In genomic region chr19:55088543-55089265, GRCh38 we compare ENCODE assay signal across 8 cellular contexts. TPM values are rescaled to one million over a fixed set of nuclear protein-coding genes. Genes with fewer than 3 reads are reported as not detected.
DNase-seq lines count a peak whose midpoint lies in the region; ATAC-seq and TF ChIP-seq lines count a peak whose summit lies in the region.

No MANE protein-coding gene starts in this region.

- H3K4me3 ChIP-seq in colonic mucosa (no peak overlapping the region), lower lobe of right lung (no peak overlapping the region)

- peaks cover 20% of the 10 kb centered on the region for H3K4me1 Mint-ChIP-seq in activated CD4-positive, alpha-beta T cell treated with anti-CD3 and anti-CD28 coated beads, Interleukin-2, amount 10 ng/mL, durations not matched to agents 24 days and 14 days

- peak; percentile 35 to 54 for ATAC-seq in lower lobe of right lung
- no peak for ATAC-seq in HG02981 (IDR thresholded peaks at IDR 0.05; ENCODE audit: unreplicated experiment)

- peak overlapping the region; percentile 36 for H3K27ac Mint-ChIP-seq in activated CD4-positive, alpha-beta T cell treated with anti-CD3 and anti-CD28 coated beads, Interleukin-2, amount 10 ng/mL, durations not matched to agents 24 days and 14 days

- no peaks in the 10 kb centered on the region for H3K9me3 Mint-ChIP-seq in activated CD4-positive, alpha-beta T cell treated with anti-CD3 and anti-CD28 coated beads, Interleukin-2, amount 10 ng/mL, durations not matched to agents 24 days and 14 days

- intact Hi-C loops in activated CD4-positive, alpha-beta T cell treated with anti-CD3 and anti-CD28 coated beads, Interleukin-2, amount 10 ng/mL, durations not matched to agents 24 days and 14 days (cut with micrococcal nuclease), result no loop called here
- intact Hi-C loops in colonic mucosa (cut with DNase I) (no loop called here), lower lobe of right lung (cut with DNase I) (no loop called here)

- peaks cover 4% of the 10 kb centered on the region for H3K27me3 ChIP-seq in colonic mucosa
- peaks cover 25% of the 10 kb centered on the region for H3K27me3 ChIP-seq in lower lobe of right lung (ENCODE audit: low read depth)

- H3K27me3 Mint-ChIP-seq in activated CD4-positive, alpha-beta T cell treated with anti-CD3 and anti-CD28 coated beads, Interleukin-2, amount 10 ng/mL, durations not matched to agents 24 days and 14 days, result peaks cover 37% of the 10 kb centered on the region

- no peak overlapping the region for H3K27ac ChIP-seq in colonic mucosa
- H3K27ac ChIP-seq in lower lobe of right lung, result no peak overlapping the region

- H3K9ac ChIP-seq in colonic mucosa (ENCODE audit: low read depth in 2 of 2, low read length in 2 of 2), result no peak overlapping the region

- peak overlapping the region; percentile 68 for H3K4me3 Mint-ChIP-seq in activated CD4-positive, alpha-beta T cell treated with anti-CD3 and anti-CD28 coated beads, Interleukin-2, amount 10 ng/mL, durations not matched to agents 24 days and 14 days

- no peaks in the 10 kb centered on the region for H3K9me3 ChIP-seq in colonic mucosa
- H3K9me3 ChIP-seq in lower lobe of right lung, result no peaks in the 10 kb centered on the region

- peak; percentile 91 for DNase-seq in NCI-H2196 (lab: John Stamatoyannopoulos, UW; ENCODE audit: unreplicated experiment)
- no peak for DNase-seq in NCI-H2196 treated with DMSO at 0.1 percent for 48 hours (lab: John Stamatoyannopoulos, UW; ENCODE audit: unreplicated experiment)
- DNase-seq in NCI-H187 treated with DMSO at 0.1 percent for 48 hours (lab: John Stamatoyannopoulos, UW), result peak; percentile 31
- peak; percentile 94 for DNase-seq in activated CD4-positive, alpha-beta T cell treated with anti-CD3 and anti-CD28 coated beads, Interleukin-2, amount 10 ng/mL, durations not matched to agents 24 days and 14 days
- DNase-seq in colonic mucosa, result peak; percentile 87
- DNase-seq in lower lobe of right lung, result peak; percentile 86
- DNase-seq in stimulated activated CD4-positive, alpha-beta T cell treated with anti-CD3 and anti-CD28 coated beads, TNF-alpha, amount 100 ng/mL, for 48 hours (ENCODE audit: low read depth in 3 of 3), result peak; percentile 69 to 79 (median 77)

- TF ChIP-seq CTCF in colonic mucosa (IDR thresholded peaks at IDR 0.05), result peak; percentile 87
- peak; percentile 89 for TF ChIP-seq CTCF in lower lobe of right lung (IDR thresholded peaks at IDR 0.05)

- peaks cover 25% of the 10 kb centered on the region for H3K36me3 Mint-ChIP-seq in activated CD4-positive, alpha-beta T cell treated with anti-CD3 and anti-CD28 coated beads, Interleukin-2, amount 10 ng/mL, durations not matched to agents 24 days and 14 days (ENCODE audit: low read depth)

- H3K36me3 ChIP-seq in colonic mucosa (peaks cover 14% of the 10 kb centered on the region), lower lobe of right lung (peaks cover 29% of the 10 kb centered on the region)

- H3K4me1 ChIP-seq in colonic mucosa (peaks cover 7% of the 10 kb centered on the region), lower lobe of right lung (peaks cover 25% of the 10 kb centered on the region)

RNA-seq across cellular contexts. Expression of gene EPS8L1, which starts 13.0 kb away (rescaled TPM):
- 3.7 and 3.9 TPM in 2 replicates for total RNA-seq in activated CD4-positive, alpha-beta T cell treated with anti-CD3 and anti-CD28 coated beads, Interleukin-2, amount 10 ng/mL, durations not matched to agents 24 days and 14 days
- total RNA-seq in colonic mucosa, result 10 to 100 TPM; 27.5 to 83.9 TPM
- 28.1 TPM for total RNA-seq in lower lobe of right lung

RNA-seq across cellular contexts. Expression of gene RDH13, which starts 25.8 kb away (rescaled TPM):
- 21.7 and 23.2 TPM in 2 replicates for total RNA-seq in activated CD4-positive, alpha-beta T cell treated with anti-CD3 and anti-CD28 coated beads, Interleukin-2, amount 10 ng/mL, durations not matched to agents 24 days and 14 days
- total RNA-seq in colonic mucosa (10 to 100 TPM; 39.5 to 93.0 TPM), lower lobe of right lung (26.0 TPM)

RNA-seq across cellular contexts. Expression of gene PPP1R12C, which starts 28.7 kb away (rescaled TPM):
- 103 and 104 TPM in 2 replicates for total RNA-seq in activated CD4-positive, alpha-beta T cell treated with anti-CD3 and anti-CD28 coated beads, Interleukin-2, amount 10 ng/mL, durations not matched to agents 24 days and 14 days
- 100 to 1,000 TPM in 1 of 2 donors, 10 to 100 TPM in 1; 82.6 to 112 TPM for total RNA-seq in colonic mucosa
- total RNA-seq in lower lobe of right lung, result 103 TPM

RNA-seq across cellular contexts. Expression of gene GP6, which starts 50.6 kb away (rescaled TPM):
- total RNA-seq in activated CD4-positive, alpha-beta T cell treated with anti-CD3 and anti-CD28 coated beads, Interleukin-2, amount 10 ng/mL, durations not matched to agents 24 days and 14 days, result 0.17 and 0.42 TPM in 2 replicates
- total RNA-seq in colonic mucosa (1 to 10 TPM in 1 of 2 donors, under 1 TPM in 1; 0.32 to 1.1 TPM), lower lobe of right lung (0.95 TPM)
